Comparison of ENCODE assay signal across 27 cellular contexts in the genomic region with DNA sequence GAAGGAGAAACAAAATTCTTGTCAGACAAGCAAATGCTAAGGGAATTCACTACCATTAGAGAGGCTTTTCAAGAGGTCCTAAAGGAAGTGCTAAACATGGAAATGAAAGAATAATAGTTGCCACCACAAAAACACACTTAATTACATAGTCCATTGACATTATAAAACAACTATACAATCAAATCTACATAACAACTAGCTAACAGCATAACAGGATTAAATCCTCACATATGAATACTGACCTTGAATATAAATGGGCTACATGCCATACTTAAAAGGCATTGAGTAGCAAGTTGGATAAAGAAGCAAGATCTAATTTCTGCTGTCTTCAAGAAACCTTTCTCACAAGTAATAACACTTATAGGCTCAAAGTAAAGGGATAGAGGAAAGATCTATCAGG.
"Had no signal": no experiment of that assay in that cellular context is flagged by ENCODE, and none has a peak within 500 bp of the region (broad histone marks: within the 10 kb centered on the region; RNA-seq: fewer than 3 reads in every experiment).

No MANE protein-coding gene starts in this region.

- H3K4me3 ChIP-seq: stomach, suprapubic skin, testis, thoracic aorta, thyroid gland, tibial artery, tibial nerve, transverse colon, upper lobe of left lung, upper lobe of right lung, uterus, vagina had no signal

- H3K9me3 ChIP-seq: suprapubic skin, testis, thyroid gland, transverse colon, upper lobe of right lung, uterus, vagina had no signal

- H3K36me3 ChIP-seq: stomach, suprapubic skin, thoracic aorta, thyroid gland, tibial artery, tibial nerve, transverse colon, upper lobe of left lung, upper lobe of right lung, uterus, vagina had no signal

- ATAC-seq: stimulated activated effector memory CD8-positive, alpha-beta T cell treated with anti-CD3 and anti-CD28 coated beads, Interleukin-12 subunit alpha, Interleukin-12 subunit beta, amount 100 ng/mL, for 72 hours; stimulated activated memory B cell treated with anti-CD40 and anti-IgM and Interleukin-4, amounts not matched to agents 10 μg/mL and 1 μg/mL and 100 μg/mL, for 72 hours; stimulated activated naive B cell treated with anti-CD40 and anti-IgM and Interleukin-4, amounts not matched to agents 10 μg/mL and 1 μg/mL and 100 μg/mL, for 72 hours; stimulated activated naive CD8-positive, alpha-beta T cell treated with anti-CD3 and anti-CD28 coated beads, Interleukin-15, amount 100 ng/mL, for 72 hours; stimulated activated naive CD8-positive, alpha-beta T cell treated with anti-CD3 and anti-CD28 coated beads, Interleukin-15, Interleukin-2, amounts not matched to agents 100 U/mL and 50 U/mL, for 24 hours; upper lobe of right lung had no signal

- H3K27ac ChIP-seq: stomach, suprapubic skin, testis, thoracic aorta, thyroid gland, tibial artery, tibial nerve, transverse colon, upper lobe of left lung, upper lobe of right lung, uterus, vagina had no signal

- DNase-seq: stimulated activated CD4-positive, alpha-beta T cell treated with anti-CD3 and anti-CD28 coated beads, Interleukin-2, amount 100 ng/mL, for 48 hours; stimulated activated CD4-positive, alpha-beta T cell treated with anti-CD3 and anti-CD28 coated beads, Interleukin-4, amount 100 ng/mL, for 1 hour; stimulated activated CD4-positive, alpha-beta T cell treated with anti-CD3 and anti-CD28 coated beads, Interleukin-4, amount 100 ng/mL, for 24 hours; stimulated activated CD4-positive, alpha-beta T cell treated with anti-CD3 and anti-CD28 coated beads, Interleukin-4, amount 100 ng/mL, for 4 hours; stimulated activated CD8-positive, alpha-beta memory T cell treated with anti-CD3 and anti-CD28 coated beads, Interleukin-4, amount 100 ng/mL, for 48 hours; stimulated activated naive B cell treated with anti-CD40 and anti-IgM and Interleukin-4, amounts not matched to agents 10 μg/mL and 1 μg/mL and 100 μg/mL, for 72 hours; stimulated activated naive CD4-positive, alpha-beta T cell; stimulated activated naive CD4-positive, alpha-beta T cell treated with Interleukin-2 at 50 U/mL for 16 hours; stimulated activated naive CD8-positive, alpha-beta T cell treated with anti-CD3 and anti-CD28 coated beads, Interleukin-15, amount 100 ng/mL, for 72 hours; stimulated activated naive CD8-positive, alpha-beta T cell treated with anti-CD3 and anti-CD28 coated beads, Interleukin-15, Interleukin-2, amounts not matched to agents 100 U/mL and 50 U/mL, for 24 hours; stomach; substantia nigra; testis; thyroid gland; tibial artery; transverse colon; trophoblast cell; upper lobe of left lung; upper lobe of right lung; uterus had no signal

- H3K27me3 ChIP-seq: stomach, suprapubic skin, testis, thyroid gland, tibial artery, tibial nerve, transverse colon, upper lobe of left lung, upper lobe of right lung, uterus, vagina had no signal

- H3K4me1 ChIP-seq: stomach, suprapubic skin, testis, thyroid gland, tibial nerve, transverse colon, upper lobe of left lung, upper lobe of right lung, uterus, vagina had no signal

- FAIRE-seq: urothelium cell line had no signal
